Comparison of ENCODE assay signal across 13 cellular contexts in genomic region chr5:168288349-168289245, GRCh38. TPM values are rescaled to one million over a fixed set of nuclear protein-coding genes. Genes with fewer than 3 reads are reported as not detected.
DNase-seq lines count a peak whose midpoint lies in the region; ATAC-seq and TF ChIP-seq lines count a peak whose summit lies in the region.
"Had no signal": no experiment of that assay in that cellular context is flagged by ENCODE, and none has a peak within 500 bp of the region (broad histone marks: within the 10 kb centered on the region; RNA-seq: fewer than 3 reads in every experiment).

No MANE protein-coding gene starts in this region.

- H3K4me1 ChIP-seq in Panc1 (ENCODE audit: control insufficient read depth, insufficient read depth, low read length) (peaks cover 17% of the 10 kb centered on the region), foreskin keratinocyte (peaks cover 14% of the 10 kb centered on the region), neural progenitor cell (peaks cover 15% of the 10 kb centered on the region), OCI-LY7 (ENCODE audit: insufficient read depth, low read length, poor library complexity, severe bottlenecking) (no peaks in the 10 kb centered on the region)
- H3K4me1 ChIP-seq: testis had no signal

- H3K4me3 Mint-ChIP-seq in neural progenitor cell (peak overlapping the region; percentile 61), T-helper 17 cell (no peak overlapping the region)
- no peak overlapping the region for H3K4me3 Mint-ChIP-seq in activated T-cell treated with anti-CD3 and anti-CD28 coated beads, Interleukin-2, amount 50 U/mL, for 4 hours
- H3K4me3 Mint-ChIP-seq: activated naive CD8-positive, alpha-beta T cell treated with anti-CD3 and anti-CD28 coated beads, Interleukin-2, amount 10 ng/mL, durations not matched to agents 7 days and 5 days had no signal

- no peak for ATAC-seq in Panc1
- peak; percentile 81 for ATAC-seq in foreskin keratinocyte
- no peak for ATAC-seq in T-helper 17 cell
- no peak for ATAC-seq in activated T-cell treated with anti-CD3 and anti-CD28 coated beads, Interleukin-2, amount 50 U/mL, for 4 hours
- ATAC-seq in HG02571 (IDR thresholded peaks at IDR 0.05; ENCODE audit: unreplicated experiment): no peak

- intact Hi-C loops in Panc1 (cut with micrococcal nuclease; ENCODE audit: unreplicated experiment) (no loop called here), OCI-LY7 (cut with micrococcal nuclease; ENCODE audit: unreplicated experiment) (no loop called here)

- peaks cover 37% of the 10 kb centered on the region for H3K4me1 Mint-ChIP-seq in neural progenitor cell
- H3K4me1 Mint-ChIP-seq in T-helper 17 cell: peaks cover 13% of the 10 kb centered on the region
- peaks cover 12% of the 10 kb centered on the region for H3K4me1 Mint-ChIP-seq in activated T-cell treated with anti-CD3 and anti-CD28 coated beads, Interleukin-2, amount 50 U/mL, for 4 hours (ENCODE audit: low read depth)

- in situ Hi-C loops in ACHN (cut with HindIII; ENCODE audit: low pct_ligation_motif_present, low pct_unique_long_range_greater_than_20kb, low sequenced_read_pairs): no loop called here
- in situ Hi-C loops in Panc1 (cut with HindIII; ENCODE audit: low pct_unique_long_range_greater_than_20kb, low sequenced_read_pairs): no loop called here

- H3K79me2 ChIP-seq in neural progenitor cell (ENCODE audit: low read depth) (peaks cover 12% of the 10 kb centered on the region), OCI-LY7 (ENCODE audit: insufficient read depth, low read depth, low read length) (no peaks in the 10 kb centered on the region)

- DNase-seq in ACHN: peak; percentile 82
- DNase-seq in Panc1 (ENCODE audit: low read depth, low spot score): peak; percentile 51
- peak; percentile 90 to 96 for DNase-seq in foreskin keratinocyte
- DNase-seq in neural progenitor cell (ENCODE audit: low spot score): peak; percentile 35
- no peak for DNase-seq in T-helper 17 cell
- no peak for DNase-seq in activated T-cell treated with anti-CD3 and anti-CD28 coated beads, Interleukin-2, amount 50 U/mL, for 4 hours
- DNase-seq in OCI-LY7 (ENCODE audit: low spot score): no peak
- DNase-seq: activated naive CD8-positive, alpha-beta T cell treated with anti-CD3 and anti-CD28 coated beads, Interleukin-2, amount 10 ng/mL, durations not matched to agents 7 days and 5 days; GOT3; MM.1S; NCI-H524; testis had no signal

- BruUV-seq in Panc1 (replicated peaks; lab: Mats Ljungman, UMichigan) (no TSS peak), OCI-LY7 (replicated peaks; lab: Mats Ljungman, UMichigan) (no TSS peak)

- POLR2A ChIA-PET in Panc1 (lab: Charles Lee): no interaction called here
- POLR2A ChIA-PET in OCI-LY7 (lab: Charles Lee): interaction anchor here (1.2 kb wide), 1 partner anchor 10 kb away, joined by 3 read pairs; no protein-coding TSS in a partner anchor

- H3K27ac ChIP-seq in Panc1 (ENCODE audit: low read length): peak overlapping the region; percentile 35; the same call in 1 of the 2 replicates
- H3K27ac ChIP-seq in foreskin keratinocyte: peak overlapping the region; percentile 97
- H3K27ac ChIP-seq in neural progenitor cell: no peak overlapping the region
- H3K27ac ChIP-seq in OCI-LY7 (ENCODE audit: low read depth, low read length, poor library complexity, severe bottlenecking): no peak overlapping the region
- H3K27ac ChIP-seq: testis had no signal

- H4K20me1 ChIP-seq in neural progenitor cell (ENCODE audit: low read depth) (peaks cover 13% of the 10 kb centered on the region), OCI-LY7 (ENCODE audit: insufficient read depth, low read length) (no peaks in the 10 kb centered on the region)

- TF ChIP-seq CTCF in Panc1 (IDR thresholded peaks at IDR 0.05) (no peak), foreskin keratinocyte (conservative IDR thresholded peaks at IDR 0.05) (peak; percentile 21), neural progenitor cell (IDR thresholded peaks at IDR 0.05) (no peak), OCI-LY7 (conservative IDR thresholded peaks at IDR 0.05; ENCODE audit: low read length) (no peak)

- H3K9ac ChIP-seq in neural progenitor cell: no peak overlapping the region

- H2AFZ ChIP-seq in neural progenitor cell (replicated peaks) (no peak overlapping the region), OCI-LY7 (ENCODE audit: low read length) (no peak overlapping the region)

- H3K9me3 ChIP-seq in Panc1 (ENCODE audit: control insufficient read depth, insufficient read depth, low read depth, low read length) (no peaks in the 10 kb centered on the region), neural progenitor cell (ENCODE audit: low read depth) (no peaks in the 10 kb centered on the region), T-helper 17 cell (ENCODE audit: control insufficient read depth, low read length, poor library complexity, severe bottlenecking) (no peaks in the 10 kb centered on the region), OCI-LY7 (ENCODE audit: low read length) (no peaks in the 10 kb centered on the region)
- H3K9me3 ChIP-seq: testis had no signal

- H3K27me3 ChIP-seq in Panc1 (ENCODE audit: control insufficient read depth, insufficient read depth, low read length): no peaks in the 10 kb centered on the region
- H3K27me3 ChIP-seq in foreskin keratinocyte: no peaks in the 10 kb centered on the region
- peaks cover 20% of the 10 kb centered on the region for H3K27me3 ChIP-seq in neural progenitor cell
- H3K27me3 ChIP-seq: testis had no signal

- CTCF ChIA-PET in Panc1 (lab: Charles Lee) (interaction anchor here (0.6 kb wide), 1 partner anchor 90 kb away, joined by 3 read pairs; no protein-coding TSS in a partner anchor), OCI-LY7 (lab: Charles Lee; ENCODE audit: unreplicated experiment) (interaction anchor here (0.6 kb wide), 1 partner anchor 7 kb away, joined by 3 read pairs; no protein-coding TSS in a partner anchor)

- H3K36me3 Mint-ChIP-seq in neural progenitor cell (no peaks in the 10 kb centered on the region), T-helper 17 cell (ENCODE audit: low read depth) (no peaks in the 10 kb centered on the region)
- H3K36me3 Mint-ChIP-seq in activated T-cell treated with anti-CD3 and anti-CD28 coated beads, Interleukin-2, amount 50 U/mL, for 4 hours (ENCODE audit: insufficient read depth): no peaks in the 10 kb centered on the region
- H3K36me3 Mint-ChIP-seq: activated naive CD8-positive, alpha-beta T cell treated with anti-CD3 and anti-CD28 coated beads, Interleukin-2, amount 10 ng/mL, durations not matched to agents 7 days and 5 days had no signal

- peaks cover 17% of the 10 kb centered on the region for H3K9me3 Mint-ChIP-seq in neural progenitor cell
- peaks cover 13% of the 10 kb centered on the region for H3K9me3 Mint-ChIP-seq in activated T-cell treated with anti-CD3 and anti-CD28 coated beads, Interleukin-2, amount 50 U/mL, for 4 hours

- H3K27me3 Mint-ChIP-seq in neural progenitor cell (ENCODE audit: insufficient read depth, low read depth) (peaks cover 22% of the 10 kb centered on the region), T-helper 17 cell (no peaks in the 10 kb centered on the region)
- H3K27me3 Mint-ChIP-seq in activated T-cell treated with anti-CD3 and anti-CD28 coated beads, Interleukin-2, amount 50 U/mL, for 4 hours (ENCODE audit: low read depth): peaks cover 41% of the 10 kb centered on the region

- peaks cover 14% of the 10 kb centered on the region for H3F3A ChIP-seq in neural progenitor cell (ENCODE audit: low read depth)

- peak overlapping the region; percentile 9 to 48; a peak in 3 of 4 replicates for H3K4me3 ChIP-seq in Panc1 (ENCODE audit: low read depth in 2 of 2, low read length in 2 of 2)
- H3K4me3 ChIP-seq in neural progenitor cell: no peak overlapping the region
- H3K4me3 ChIP-seq in OCI-LY7 (ENCODE audit: low read depth, low read length, poor library complexity, severe bottlenecking): no peak overlapping the region
- H3K4me3 ChIP-seq: testis had no signal

- H3K9me2 ChIP-seq in OCI-LY7 (ENCODE audit: insufficient read depth, low read length): no peaks in the 10 kb centered on the region

- H3K27ac Mint-ChIP-seq in neural progenitor cell (no peak overlapping the region), T-helper 17 cell (no peak overlapping the region)
- H3K27ac Mint-ChIP-seq: activated naive CD8-positive, alpha-beta T cell treated with anti-CD3 and anti-CD28 coated beads, Interleukin-2, amount 10 ng/mL, durations not matched to agents 7 days and 5 days had no signal

- H3K36me3 ChIP-seq in Panc1 (ENCODE audit: control insufficient read depth, insufficient read depth, low read length) (no peaks in the 10 kb centered on the region), neural progenitor cell (no peaks in the 10 kb centered on the region), OCI-LY7 (ENCODE audit: insufficient read depth, low read length) (no peaks in the 10 kb centered on the region)

- no peak overlapping the region for H3K4me2 ChIP-seq in neural progenitor cell
- H3K4me2 ChIP-seq in OCI-LY7 (ENCODE audit: low read length): no peak overlapping the region

RNA-seq across cellular contexts. Expression of gene WWC1, which starts 2.8 kb away (rescaled TPM):
- total RNA-seq in Panc1 (2021; ENCODE audit: unreplicated experiment) (29.4 TPM), foreskin keratinocyte (32.7 and 37.9 TPM in 2 replicates), neural progenitor cell (ENCODE audit: low replicate concordance) (6.3 and 6.7 TPM in 2 replicates), T-helper 17 cell (1 to 10 TPM; 5.4 TPM), OCI-LY7 (2022) (not detected in 2 replicates)
- 21.0 TPM for polyA plus RNA-seq in Panc1 (2012; ENCODE audit: insufficient read length)
- polyA plus RNA-seq in foreskin keratinocyte: 18.1 and 20.1 TPM in 2 replicates
- total RNA-seq in activated T-cell treated with anti-CD3 and anti-CD28 coated beads, Interleukin-2, amount 50 U/mL, for 4 hours: 1 to 10 TPM in 2 of 3 donors, under 1 TPM in 1; 0.86 to 5.0 (median 1.7) TPM
- total RNA-seq in OCI-LY7 (2014; rRNA removed; shearing (Covaris generic)): not detected in 2 replicates

Comparison
In these comparisons a context has a peak if more than half of its experiments do, and no peak if none do; other contexts are left out.
1. DNase-seq: peak in ACHN (single experiment), Panc1 (single experiment), foreskin keratinocyte (2 of 2) and neural progenitor cell (single experiment); none in T-helper 17 cell (0 of 3), activated T-cell treated with anti-CD3 and anti-CD28 coated beads, Interleukin-2, amount 50 U/mL, for 4 hours (single experiment) and OCI-LY7 (single experiment).
2. H3K27ac ChIP-seq: peak in Panc1 (single experiment) and foreskin keratinocyte (single experiment); none in neural progenitor cell (single experiment) and OCI-LY7 (single experiment).
3. H3K4me3 ChIP-seq: peak in Panc1 (2 of 2); none in neural progenitor cell (single experiment) and OCI-LY7 (single experiment).